Comparison of ENCODE assay signal across 18 cellular contexts in genomic region chr18:68262697-68263293, GRCh38.
DNase-seq lines count a peak whose midpoint lies in the region; ATAC-seq and TF ChIP-seq lines count a peak whose summit lies in the region.
"Had no signal": no experiment of that assay in that cellular context is flagged by ENCODE, and none has a peak within 500 bp of the region (broad histone marks: within the 10 kb centered on the region; RNA-seq: fewer than 3 reads in every experiment).

No MANE protein-coding gene starts in this region.

- H3K79me2 ChIP-seq in fibroblast of lung (ENCODE audit: control insufficient read depth, insufficient read depth, low read length): no peaks in the 10 kb centered on the region

- intact Hi-C loops in activated CD4-positive, alpha-beta T cell treated with anti-CD3 and anti-CD28 coated beads for 36 hours (cut with DNase I, micrococcal nuclease): no loop called here

- CTCF ChIA-PET in activated CD4-positive, alpha-beta T cell treated with anti-CD3 and anti-CD28 coated beads for 36 hours (lab: Charles Lee): no interaction called here

- H3K9me3 ChIP-seq in RWPE2 (ENCODE audit: severe bottlenecking) (no peaks in the 10 kb centered on the region), fibroblast of lung (ENCODE audit: control insufficient read depth, insufficient read depth, low read depth, low read length) (no peaks in the 10 kb centered on the region)
- H3K9me3 ChIP-seq: heart right ventricle had no signal

- ATAC-seq in RWPE2 (ENCODE audit: low read depth) (peak; percentile 83), GM19455 (IDR thresholded peaks at IDR 0.05; ENCODE audit: unreplicated experiment) (no peak)
- no peak for ATAC-seq in activated CD4-positive, alpha-beta T cell treated with anti-CD3 and anti-CD28 coated beads for 36 hours
- ATAC-seq: activated CD4-positive, CD25-positive, alpha-beta regulatory T cell treated with anti-CD3 and anti-CD28 coated beads, Interleukin-2, amount 50 U/mL, for 24 hours; CD8-positive, alpha-beta T cell; heart right ventricle; left lobe of liver had no signal

- H3K27me3 Mint-ChIP-seq in activated CD4-positive, alpha-beta T cell treated with anti-CD3 and anti-CD28 coated beads for 36 hours: no peaks in the 10 kb centered on the region
- H3K27me3 Mint-ChIP-seq: activated naive CD8-positive, alpha-beta T cell treated with anti-CD3 and anti-CD28 coated beads, Interleukin-2, amount 10 ng/mL, durations not matched to agents 7 days and 5 days; naive B cell had no signal

- H3K4me1 ChIP-seq in RWPE2 (ENCODE audit: insufficient read depth, poor library complexity, severe bottlenecking) (peaks cover 35% of the 10 kb centered on the region), fibroblast of lung (ENCODE audit: control insufficient read depth, extremely low read depth, insufficient read depth, low read length) (peaks cover 6% of the 10 kb centered on the region)
- H3K4me1 ChIP-seq: heart right ventricle had no signal

- DNase-seq in GM03348 (ENCODE audit: low spot score): peak; percentile 59
- no peak for DNase-seq in RWPE2 (ENCODE audit: low spot score)
- DNase-seq in fibroblast of lung (ENCODE audit: low read depth in 2 of 2): peak; percentile 79 to 90
- peak; percentile 54 for DNase-seq in skeletal muscle cell (ENCODE audit: low read depth)
- no peak for DNase-seq in activated CD4-positive, alpha-beta T cell treated with anti-CD3 and anti-CD28 coated beads for 36 hours
- no peak for DNase-seq in hypothalamus (lab: John Stamatoyannopoulos, UW)
- DNase-seq in DMS 273 treated with DMSO at 0.1 percent for 48 hours (lab: John Stamatoyannopoulos, UW): no peak
- DNase-seq: activated naive CD8-positive, alpha-beta T cell treated with anti-CD3 and anti-CD28 coated beads, Interleukin-2, amount 10 ng/mL, durations not matched to agents 7 days and 5 days; CD8-positive, alpha-beta T cell; dermis blood vessel endothelial cell; heart right ventricle; naive B cell; NCI-H1092 treated with DMSO at 0.1 percent for 48 hours; stimulated activated naive CD4-positive, alpha-beta T cell; T-helper 1 cell had no signal

- H3K27ac ChIP-seq in RWPE2 (ENCODE audit: poor library complexity, severe bottlenecking): peak overlapping the region; percentile 99
- peak overlapping the region; percentile 49 for H3K27ac ChIP-seq in fibroblast of lung (ENCODE audit: insufficient read depth, low read length)
- H3K27ac ChIP-seq: heart right ventricle had no signal

- POLR2A ChIA-PET in activated CD4-positive, alpha-beta T cell treated with anti-CD3 and anti-CD28 coated beads for 36 hours (lab: Charles Lee): no interaction called here

- no peak overlapping the region for H3K4me3 Mint-ChIP-seq in activated CD4-positive, alpha-beta T cell treated with anti-CD3 and anti-CD28 coated beads for 36 hours
- H3K4me3 Mint-ChIP-seq: activated naive CD8-positive, alpha-beta T cell treated with anti-CD3 and anti-CD28 coated beads, Interleukin-2, amount 10 ng/mL, durations not matched to agents 7 days and 5 days; CD8-positive, alpha-beta T cell; naive B cell had no signal

- no peak for TF ChIP-seq CTCF in RWPE2 (IDR thresholded peaks at IDR 0.05; ENCODE audit: poor library complexity, severe bottlenecking)
- no peak for TF ChIP-seq CTCF in fibroblast of lung (conservative IDR thresholded peaks at IDR 0.05 in 1 of 2, IDR thresholded peaks at IDR 0.05 in 1 of 2; ENCODE audit: low read depth in 1 of 2, low read length in 2 of 2)

- H3K4me3 ChIP-seq in RWPE2 (ENCODE audit: severe bottlenecking) (no peak overlapping the region), fibroblast of lung (replicated peaks in 1 of 4; ENCODE audit: control extremely low read depth in 1 of 4, insufficient read depth in 1 of 4, low read depth in 3 of 4, low read length in 4 of 4) (no peak overlapping the region), skeletal muscle cell (ENCODE audit: low read depth, low read length) (no peak overlapping the region)
- H3K4me3 ChIP-seq: heart right ventricle had no signal

- no peaks in the 10 kb centered on the region for H4K20me1 ChIP-seq in fibroblast of lung (ENCODE audit: control insufficient read depth, extremely low read depth, insufficient read depth, low read length)

- H3K4me1 Mint-ChIP-seq in activated CD4-positive, alpha-beta T cell treated with anti-CD3 and anti-CD28 coated beads for 36 hours: no peaks in the 10 kb centered on the region
- H3K4me1 Mint-ChIP-seq: activated naive CD8-positive, alpha-beta T cell treated with anti-CD3 and anti-CD28 coated beads, Interleukin-2, amount 10 ng/mL, durations not matched to agents 7 days and 5 days; naive B cell had no signal

- H3K27me3 ChIP-seq in RWPE2 (ENCODE audit: insufficient read depth, poor library complexity, severe bottlenecking) (no peaks in the 10 kb centered on the region), fibroblast of lung (ENCODE audit: control insufficient read depth, insufficient read depth, low read length) (no peaks in the 10 kb centered on the region)
- H3K27me3 ChIP-seq: heart right ventricle had no signal

- H3K36me3 ChIP-seq in RWPE2 (ENCODE audit: low read depth): no peaks in the 10 kb centered on the region
- no peaks in the 10 kb centered on the region for H3K36me3 ChIP-seq in fibroblast of lung (ENCODE audit: control insufficient read depth, insufficient read depth, low read length)
- H3K36me3 ChIP-seq: heart right ventricle had no signal

- peak overlapping the region; percentile 68 for H3K4me2 ChIP-seq in fibroblast of lung (ENCODE audit: extremely low read depth, insufficient read depth, low read length)

- H3K27ac Mint-ChIP-seq in activated CD4-positive, alpha-beta T cell treated with anti-CD3 and anti-CD28 coated beads for 36 hours: no peak overlapping the region
- H3K27ac Mint-ChIP-seq: activated naive CD8-positive, alpha-beta T cell treated with anti-CD3 and anti-CD28 coated beads, Interleukin-2, amount 10 ng/mL, durations not matched to agents 7 days and 5 days; CD8-positive, alpha-beta T cell; naive B cell had no signal

- H3K9ac ChIP-seq in fibroblast of lung (ENCODE audit: insufficient read depth, low read length): no peak overlapping the region

- no peaks in the 10 kb centered on the region for H3K9me3 Mint-ChIP-seq in activated CD4-positive, alpha-beta T cell treated with anti-CD3 and anti-CD28 coated beads for 36 hours (ENCODE audit: low read depth)
- H3K9me3 Mint-ChIP-seq: activated naive CD8-positive, alpha-beta T cell treated with anti-CD3 and anti-CD28 coated beads, Interleukin-2, amount 10 ng/mL, durations not matched to agents 7 days and 5 days had no signal

- peak overlapping the region; percentile 9 for H2AFZ ChIP-seq in fibroblast of lung (ENCODE audit: low read length)

- no peaks in the 10 kb centered on the region for H3K36me3 Mint-ChIP-seq in activated CD4-positive, alpha-beta T cell treated with anti-CD3 and anti-CD28 coated beads for 36 hours (ENCODE audit: low read depth)
- H3K36me3 Mint-ChIP-seq: activated naive CD8-positive, alpha-beta T cell treated with anti-CD3 and anti-CD28 coated beads, Interleukin-2, amount 10 ng/mL, durations not matched to agents 7 days and 5 days; CD8-positive, alpha-beta T cell; naive B cell had no signal

Comparison
In these comparisons a context has a peak if more than half of its experiments do, and no peak if none do; other contexts are left out.
1. DNase-seq: peak in GM03348 (single experiment), fibroblast of lung (2 of 2) and skeletal muscle cell (single experiment); none in RWPE2 (single experiment), activated CD4-positive, alpha-beta T cell treated with anti-CD3 and anti-CD28 coated beads for 36 hours (single experiment), hypothalamus (0 of 51) and DMS 273 treated with DMSO at 0.1 percent for 48 hours (single experiment).